ENCODE assay signal across 12 cellular contexts in genomic region chr2:1803217-1804115, GRCh38.
"Had no signal": no experiment of that assay in that cellular context is flagged by ENCODE, and none has a peak within 500 bp of the region (broad histone marks: within the 10 kb centered on the region; RNA-seq: fewer than 3 reads in every experiment).

No MANE protein-coding gene starts in this region.

- H3K9me3 ChIP-seq: breast epithelium, gastrocnemius medialis, heart right ventricle, mucosa of descending colon, tibial nerve had no signal

- DNase-seq: activated CD4-positive, alpha-beta T cell treated with anti-CD3 and anti-CD28 coated beads, Interleukin-2, amount 50 U/mL, for 1 hour; activated CD8-positive, alpha-beta memory T cell treated with anti-CD3 and anti-CD28 coated beads for 24 hours; endodermal cell; gastrocnemius medialis; heart right ventricle; mucosa of descending colon; natural killer cell; T-cell; T-helper 9 cell had no signal

- H3K27me3 ChIP-seq: breast epithelium, dorsolateral prefrontal cortex, gastrocnemius medialis, tibial nerve had no signal

- H3K4me3 ChIP-seq: breast epithelium, dorsolateral prefrontal cortex, gastrocnemius medialis, heart right ventricle, mucosa of descending colon, tibial nerve had no signal

- H3K4me1 ChIP-seq: breast epithelium, gastrocnemius medialis had no signal

- H3K36me3 ChIP-seq: breast epithelium, gastrocnemius medialis, heart right ventricle, tibial nerve had no signal

- H3K27ac ChIP-seq: breast epithelium, gastrocnemius medialis, tibial nerve had no signal
